ENCODE assay signal across 20 cellular contexts in genomic region chr9:114691956-114692295, GRCh38. TPM values are rescaled to one million over a fixed set of nuclear protein-coding genes. Genes with fewer than 3 reads are reported as not detected.
DNase-seq lines count a peak whose midpoint lies in the region; ATAC-seq and TF ChIP-seq lines count a peak whose summit lies in the region.
"Had no signal": no experiment of that assay in that cellular context is flagged by ENCODE, and none has a peak within 500 bp of the region (broad histone marks: within the 10 kb centered on the region; RNA-seq: fewer than 3 reads in every experiment).

No MANE protein-coding gene starts in this region.

- H3K36me3 ChIP-seq in CD4-positive, alpha-beta memory T cell (ENCODE audit: insufficient read depth, low read length), result no peaks in the 10 kb centered on the region
- H3K36me3 ChIP-seq in H7 (replicated peaks; ENCODE audit: control insufficient read depth, insufficient read depth, low read length), result no peaks in the 10 kb centered on the region
- H3K36me3 ChIP-seq: adrenal gland, sigmoid colon, upper lobe of right lung had no signal

- H3K9me3 ChIP-seq in CD4-positive, alpha-beta memory T cell (ENCODE audit: control insufficient read depth in 1 of 2, low read length in 2 of 2), result no peaks in the 10 kb centered on the region
- H3K9me3 ChIP-seq: adrenal gland, sigmoid colon, upper lobe of right lung had no signal

- H3K27me3 Mint-ChIP-seq in activated CD4-positive, alpha-beta T cell treated with anti-CD3 and anti-CD28 coated beads for 36 hours, result no peaks in the 10 kb centered on the region
- H3K27me3 Mint-ChIP-seq in CD4-positive, alpha-beta memory T cell, result no peaks in the 10 kb centered on the region
- peaks cover 31% of the 10 kb centered on the region for H3K27me3 Mint-ChIP-seq in activated CD4-positive, alpha-beta memory T cell treated with anti-CD3 and anti-CD28 coated beads, Interleukin-2, amount 10 ng/mL, durations not matched to agents 7 days and 5 days
- no peaks in the 10 kb centered on the region for H3K27me3 Mint-ChIP-seq in effector memory CD8-positive, alpha-beta T cell

- TF ChIP-seq CTCF in GM10248 (IDR thresholded peaks at IDR 0.05; ENCODE audit: control extremely low read depth, extremely low read depth, low read depth, missing control alignments), result no peak

- peaks cover 17% of the 10 kb centered on the region for H3K36me3 Mint-ChIP-seq in activated CD4-positive, alpha-beta T cell treated with anti-CD3 and anti-CD28 coated beads for 36 hours (ENCODE audit: low read depth)
- no peaks in the 10 kb centered on the region for H3K36me3 Mint-ChIP-seq in CD4-positive, alpha-beta memory T cell
- H3K36me3 Mint-ChIP-seq in activated CD4-positive, alpha-beta memory T cell treated with anti-CD3 and anti-CD28 coated beads, Interleukin-2, amount 10 ng/mL, durations not matched to agents 7 days and 5 days (ENCODE audit: low read depth), result peaks cover 36% of the 10 kb centered on the region
- H3K36me3 Mint-ChIP-seq in effector memory CD8-positive, alpha-beta T cell (ENCODE audit: insufficient read depth), result peaks cover 6% of the 10 kb centered on the region
- H3K36me3 Mint-ChIP-seq: naive B cell had no signal

- H3K9me3 Mint-ChIP-seq in activated CD4-positive, alpha-beta T cell treated with anti-CD3 and anti-CD28 coated beads for 36 hours (ENCODE audit: low read depth), result peaks cover under 1% of the 10 kb centered on the region
- peaks cover 0 to 3% (median 0%) of the 10 kb centered on the region in 8 donors for H3K9me3 Mint-ChIP-seq in CD4-positive, alpha-beta memory T cell
- peaks cover 11% of the 10 kb centered on the region for H3K9me3 Mint-ChIP-seq in activated CD4-positive, alpha-beta memory T cell treated with anti-CD3 and anti-CD28 coated beads, Interleukin-2, amount 10 ng/mL, durations not matched to agents 7 days and 5 days
- no peaks in the 10 kb centered on the region for H3K9me3 Mint-ChIP-seq in effector memory CD8-positive, alpha-beta T cell

- no peak overlapping the region for H3K4me3 ChIP-seq in CD4-positive, alpha-beta memory T cell (ENCODE audit: low read length in 2 of 2)
- no peak overlapping the region for H3K4me3 ChIP-seq in H7 (ENCODE audit: insufficient read depth, low read depth, low read length)
- H3K4me3 ChIP-seq: adrenal gland, sigmoid colon, upper lobe of right lung had no signal

- peak overlapping the region; percentile 54 for H3K27ac ChIP-seq in CD4-positive, alpha-beta memory T cell (ENCODE audit: low read depth, low read length)
- H3K27ac ChIP-seq: adrenal gland, parathyroid adenoma, sigmoid colon, upper lobe of right lung had no signal

- H3K4me3 Mint-ChIP-seq in activated CD4-positive, alpha-beta T cell treated with anti-CD3 and anti-CD28 coated beads for 36 hours, result peak overlapping the region; percentile 48
- peak overlapping the region in 5 of 8 donors; percentile 40 to 74 (median 62) for H3K4me3 Mint-ChIP-seq in CD4-positive, alpha-beta memory T cell
- H3K4me3 Mint-ChIP-seq in activated CD4-positive, alpha-beta memory T cell treated with anti-CD3 and anti-CD28 coated beads, Interleukin-2, amount 10 ng/mL, durations not matched to agents 7 days and 5 days, result no peak overlapping the region
- H3K4me3 Mint-ChIP-seq in effector memory CD8-positive, alpha-beta T cell, result peak overlapping the region; percentile 68 to 73
- H3K4me3 Mint-ChIP-seq: naive B cell had no signal

- no peak for DNase-seq in activated CD4-positive, alpha-beta T cell treated with anti-CD3 and anti-CD28 coated beads for 36 hours
- DNase-seq in activated CD4-positive, alpha-beta T cell treated with anti-CD3 and anti-CD28 coated beads for 48 hours, result no peak
- DNase-seq in CD4-positive, alpha-beta memory T cell, result no peak
- no peak for DNase-seq in activated CD4-positive, alpha-beta memory T cell treated with anti-CD3 and anti-CD28 coated beads, Interleukin-2, amount 10 ng/mL, durations not matched to agents 7 days and 5 days
- DNase-seq in effector memory CD8-positive, alpha-beta T cell, result no peak
- DNase-seq in GM10248 (ENCODE audit: extremely low spot score), result no peak
- DNase-seq in H7, result no peak
- DNase-seq: foreskin fibroblast, naive B cell, NCI-H2107, NCI-H524, sigmoid colon, upper lobe of right lung had no signal

- POLR2A ChIA-PET in activated CD4-positive, alpha-beta T cell treated with anti-CD3 and anti-CD28 coated beads for 36 hours (lab: Charles Lee), result interaction anchor here (0.6 to 2.7 kb wide), 25 partner anchors 11 to 344 kb away, joined by 3 to 51 read pairs (median 4); partner anchors contain the start of genes AKNA and TNFSF8
- POLR2A ChIA-PET in CD4-positive, alpha-beta memory T cell (lab: Charles Lee; ENCODE audit: partially characterized antibody), result interaction anchor here (1.2 to 2.4 kb wide), 4 partner anchors 17 to 237 kb away, joined by 3 to 14 read pairs (median 7); partner anchors contain the start of gene TNFSF8
- POLR2A ChIA-PET in activated CD4-positive, alpha-beta memory T cell treated with anti-CD3 and anti-CD28 coated beads, Interleukin-2, amount 10 ng/mL, durations not matched to agents 7 days and 5 days (lab: Charles Lee), result interaction anchor here (1.1 to 14.5 kb wide), 14 partner anchors 9 to 321 kb away, joined by 3 to 418 read pairs (median 12); partner anchors contain the start of genes ATP6V1G1, TEX48 and TNFSF8
- POLR2A ChIA-PET in GM10248 (lab: Yijun Ruan, JAX), result no interaction called here

- intact Hi-C loops in activated CD4-positive, alpha-beta T cell treated with anti-CD3 and anti-CD28 coated beads for 36 hours (cut with DNase I, micrococcal nuclease), result loop anchor here (1.0 to 10.0 kb wide), 14 partner anchors 26 to 1993 kb away; partner anchors contain the start of gene TRIM32 (in 1 of the 2)
- intact Hi-C loops in CD4-positive, alpha-beta memory T cell (cut with micrococcal nuclease), result loop anchor here (2.0 kb wide), 2 partner anchors 27 to 43 kb away; no protein-coding TSS in a partner anchor

- H3K4me1 ChIP-seq in CD4-positive, alpha-beta memory T cell (ENCODE audit: insufficient read depth, low read length), result peaks cover 42% of the 10 kb centered on the region
- H3K4me1 ChIP-seq: adrenal gland, sigmoid colon, upper lobe of right lung had no signal

- no peaks in the 10 kb centered on the region for H3K27me3 ChIP-seq in CD4-positive, alpha-beta memory T cell (ENCODE audit: insufficient read depth, low read length)
- no peaks in the 10 kb centered on the region; the same call in 1 of the 2 replicates for H3K27me3 ChIP-seq in H7 (ENCODE audit: control insufficient read depth, insufficient read depth, low read length)
- H3K27me3 ChIP-seq: adrenal gland, sigmoid colon, upper lobe of right lung had no signal

- no peak for ATAC-seq in activated CD4-positive, alpha-beta T cell treated with anti-CD3 and anti-CD28 coated beads for 36 hours
- no peak for ATAC-seq in effector memory CD8-positive, alpha-beta T cell (replicated peaks)
- ATAC-seq in GM19324 (IDR thresholded peaks at IDR 0.05; ENCODE audit: low FRiP score, unreplicated experiment), result no peak
- ATAC-seq: upper lobe of right lung had no signal

- H3K27ac Mint-ChIP-seq in activated CD4-positive, alpha-beta T cell treated with anti-CD3 and anti-CD28 coated beads for 36 hours, result peak overlapping the region; percentile 98
- H3K27ac Mint-ChIP-seq in CD4-positive, alpha-beta memory T cell, result peak overlapping the region; percentile 65 to 96 (median 93)
- H3K27ac Mint-ChIP-seq in activated CD4-positive, alpha-beta memory T cell treated with anti-CD3 and anti-CD28 coated beads, Interleukin-2, amount 10 ng/mL, durations not matched to agents 7 days and 5 days, result peak overlapping the region; percentile 93
- peak overlapping the region; percentile 91 to 92 for H3K27ac Mint-ChIP-seq in effector memory CD8-positive, alpha-beta T cell
- H3K27ac Mint-ChIP-seq: naive B cell had no signal

- CTCF ChIA-PET in activated CD4-positive, alpha-beta T cell treated with anti-CD3 and anti-CD28 coated beads for 36 hours (lab: Charles Lee), result interaction anchor here (0.7 to 3.0 kb wide), 13 partner anchors 10 to 298 kb away, joined by 3 to 21 read pairs (median 4); partner anchors contain the start of gene TEX48
- CTCF ChIA-PET in CD4-positive, alpha-beta memory T cell (lab: Charles Lee; ENCODE audit: partially characterized antibody), result interaction anchor here (1.5 to 6.8 kb wide), 4 partner anchors 10 to 323 kb away, joined by 8 to 49 read pairs (median 24); partner anchors contain the start of gene TEX48
- CTCF ChIA-PET in activated CD4-positive, alpha-beta memory T cell treated with anti-CD3 and anti-CD28 coated beads, Interleukin-2, amount 10 ng/mL, durations not matched to agents 7 days and 5 days (lab: Charles Lee), result interaction anchor here (0.9 to 3.6 kb wide), 10 partner anchors 11 to 217 kb away, joined by 3 to 33 read pairs (median 6); partner anchors contain the start of gene TEX48
- CTCF ChIA-PET in GM10248 (lab: Yijun Ruan, JAX), result interaction anchor here (1.0 to 6.1 kb wide), 7 partner anchors 11 to 323 kb away, joined by 3 to 67 read pairs (median 3); partner anchors contain the start of gene TEX48

- H3K4me1 Mint-ChIP-seq in activated CD4-positive, alpha-beta T cell treated with anti-CD3 and anti-CD28 coated beads for 36 hours, result peaks cover 94% of the 10 kb centered on the region
- peaks cover 31 to 49% (median 35%) of the 10 kb centered on the region in 4 donors for H3K4me1 Mint-ChIP-seq in CD4-positive, alpha-beta memory T cell
- peaks cover 95% of the 10 kb centered on the region for H3K4me1 Mint-ChIP-seq in activated CD4-positive, alpha-beta memory T cell treated with anti-CD3 and anti-CD28 coated beads, Interleukin-2, amount 10 ng/mL, durations not matched to agents 7 days and 5 days
- peaks cover 19 to 32% of the 10 kb centered on the region in 2 donors for H3K4me1 Mint-ChIP-seq in effector memory CD8-positive, alpha-beta T cell (ENCODE audit: low read depth in 2 of 2)
- H3K4me1 Mint-ChIP-seq: naive B cell had no signal

RNA-seq across cellular contexts. Expression of gene TEX48, which starts 9.9 kb away (rescaled TPM):
- under 1 TPM; 0.69 to 0.75 TPM for total RNA-seq in activated CD4-positive, alpha-beta T cell treated with anti-CD3 and anti-CD28 coated beads for 36 hours
- not detected for total RNA-seq in CD4-positive, alpha-beta memory T cell
- under 1 TPM in 1 of 2 donors, not detected in 1; 0.33 TPM for polyA plus RNA-seq in CD4-positive, alpha-beta memory T cell
- total RNA-seq in activated CD4-positive, alpha-beta memory T cell treated with anti-CD3 and anti-CD28 coated beads, Interleukin-2, amount 10 ng/mL, durations not matched to agents 7 days and 5 days, result 1 to 10 TPM in 1 of 2 experiments, under 1 TPM in 1; 0.48 to 1.5 TPM
- total RNA-seq in H7 (2014; rRNA removed; shearing (Covaris generic)), result not detected in 2 replicates
- total RNA-seq: adrenal gland, dermis microvascular lymphatic vessel endothelial cell, H1, kidney epithelial cell, sigmoid colon, upper lobe of right lung had no signal
- polyA plus RNA-seq: adrenal gland, BJ, H1, sigmoid colon had no signal

RNA-seq across cellular contexts. Expression of gene TEX53, which starts 34.3 kb away (rescaled TPM):
- total RNA-seq in activated CD4-positive, alpha-beta T cell treated with anti-CD3 and anti-CD28 coated beads for 36 hours, result not detected
- not detected for total RNA-seq in CD4-positive, alpha-beta memory T cell
- polyA plus RNA-seq in CD4-positive, alpha-beta memory T cell, result not detected
- total RNA-seq in activated CD4-positive, alpha-beta memory T cell treated with anti-CD3 and anti-CD28 coated beads, Interleukin-2, amount 10 ng/mL, durations not matched to agents 7 days and 5 days, result not detected
- total RNA-seq in H7 (2014; rRNA removed; shearing (Covaris generic)), result not detected in 2 replicates
- total RNA-seq: adrenal gland, dermis microvascular lymphatic vessel endothelial cell, H1, kidney epithelial cell, sigmoid colon, upper lobe of right lung had no signal
- polyA plus RNA-seq: adrenal gland, BJ, H1, sigmoid colon had no signal
